In the genomic region with DNA sequence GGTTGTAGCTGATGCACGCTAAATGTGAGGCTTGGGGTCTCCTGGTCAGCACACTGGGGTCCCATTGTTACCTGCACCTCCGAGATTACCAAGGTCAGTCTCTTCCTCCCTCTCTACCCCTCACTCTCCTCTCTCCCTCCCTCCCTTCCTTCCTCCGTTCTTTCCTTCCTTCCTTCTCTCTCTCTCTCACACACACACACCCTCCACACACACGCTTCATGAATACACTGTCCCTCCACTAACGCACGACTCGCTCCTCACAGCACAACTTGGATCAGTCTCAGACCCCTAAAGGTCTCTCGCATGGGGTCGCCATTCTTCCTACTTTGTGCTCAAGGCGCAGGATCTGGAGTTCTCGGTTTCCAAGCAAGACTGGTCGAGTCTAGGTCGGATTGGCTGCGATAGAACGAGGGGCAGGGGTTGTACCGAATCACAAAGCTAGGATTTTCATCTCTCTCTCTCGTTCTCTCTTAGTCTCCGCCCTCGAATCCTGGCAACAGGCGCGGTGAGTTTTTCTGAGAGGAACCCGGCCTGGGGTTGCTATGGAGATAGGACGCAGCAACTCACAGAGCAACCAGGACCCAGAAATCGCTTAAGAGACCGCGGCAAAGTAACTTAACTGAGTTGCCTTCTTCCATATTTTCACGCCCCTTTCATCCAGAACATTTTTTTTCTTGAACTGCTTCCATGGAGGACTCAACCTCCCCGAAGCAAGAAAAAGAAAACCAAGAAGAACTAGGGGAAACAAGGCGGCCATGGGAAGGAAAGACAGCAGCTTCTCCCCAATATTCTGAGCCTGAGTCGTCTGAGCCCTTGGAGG, we compare ENCODE assay signal across 1 cellular context.
TF ChIP-seq lines count a peak whose summit lies in the region.

Gene RSPH4A, plus strand, starts transcription at position 543 of the 820 bp plus-strand sequence. Its CDS starts 145 bp downstream, at position 688.

TF ChIP-seq in K562, 482 proteins besides CTCF, POLR2A, EP300 and RAD21 (continued from another document):
- TF ChIP-seq, protein P1, sequence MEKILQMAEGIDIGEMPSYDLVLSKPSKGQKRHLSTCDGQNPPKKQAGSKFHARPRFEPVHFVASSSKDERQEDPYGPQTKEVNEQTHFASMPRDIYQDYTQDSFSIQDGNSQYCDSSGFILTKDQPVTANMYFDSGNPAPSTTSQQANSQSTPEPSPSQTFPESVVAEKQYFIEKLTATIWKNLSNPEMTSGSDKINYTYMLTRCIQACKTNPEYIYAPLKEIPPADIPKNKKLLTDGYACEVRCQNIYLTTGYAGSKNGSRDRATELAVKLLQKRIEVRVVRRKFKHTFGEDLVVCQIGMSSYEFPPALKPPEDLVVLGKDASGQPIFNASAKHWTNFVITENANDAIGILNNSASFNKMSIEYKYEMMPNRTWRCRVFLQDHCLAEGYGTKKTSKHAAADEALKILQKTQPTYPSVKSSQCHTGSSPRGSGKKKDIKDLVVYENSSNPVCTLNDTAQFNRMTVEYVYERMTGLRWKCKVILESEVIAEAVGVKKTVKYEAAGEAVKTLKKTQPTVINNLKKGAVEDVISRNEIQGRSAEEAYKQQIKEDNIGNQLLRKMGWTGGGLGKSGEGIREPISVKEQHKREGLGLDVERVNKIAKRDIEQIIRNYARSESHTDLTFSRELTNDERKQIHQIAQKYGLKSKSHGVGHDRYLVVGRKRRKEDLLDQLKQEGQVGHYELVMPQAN (IDR thresholded peaks at IDR 0.05; ENCODE audit: borderline replicate concordance): peak; percentile 46; the same call in 1 of the 2 replicates
- TF ChIP-seq RBBP5 (IDR thresholded peaks at IDR 0.05; ENCODE audit: borderline replicate concordance, insufficient read depth, low read length, poor library complexity, severe bottlenecking) (no peak), RBM34 (IDR thresholded peaks at IDR 0.05; ENCODE audit: borderline replicate concordance, insufficient read depth, low read length) (no peak), RBM22 (IDR thresholded peaks at IDR 0.05; ENCODE audit: low read depth, low read length, poor library complexity, severe bottlenecking) (no peak), ATF1 (CRISPR knock-in tag; IDR thresholded peaks at IDR 0.05) (no peak), ATF1 (tag; IDR thresholded peaks at IDR 0.05) (no peak), TCF3 (CRISPR knock-in tag; IDR thresholded peaks at IDR 0.05) (no peak), ZKSCAN3 (CRISPR knock-in tag; IDR thresholded peaks at IDR 0.05) (no peak), SMC3 (conservative IDR thresholded peaks at IDR 0.05; ENCODE audit: insufficient read depth, low read depth, low read length) (no peak)
